8 cellular contexts compared by ENCODE assay signal in the genomic region with DNA sequence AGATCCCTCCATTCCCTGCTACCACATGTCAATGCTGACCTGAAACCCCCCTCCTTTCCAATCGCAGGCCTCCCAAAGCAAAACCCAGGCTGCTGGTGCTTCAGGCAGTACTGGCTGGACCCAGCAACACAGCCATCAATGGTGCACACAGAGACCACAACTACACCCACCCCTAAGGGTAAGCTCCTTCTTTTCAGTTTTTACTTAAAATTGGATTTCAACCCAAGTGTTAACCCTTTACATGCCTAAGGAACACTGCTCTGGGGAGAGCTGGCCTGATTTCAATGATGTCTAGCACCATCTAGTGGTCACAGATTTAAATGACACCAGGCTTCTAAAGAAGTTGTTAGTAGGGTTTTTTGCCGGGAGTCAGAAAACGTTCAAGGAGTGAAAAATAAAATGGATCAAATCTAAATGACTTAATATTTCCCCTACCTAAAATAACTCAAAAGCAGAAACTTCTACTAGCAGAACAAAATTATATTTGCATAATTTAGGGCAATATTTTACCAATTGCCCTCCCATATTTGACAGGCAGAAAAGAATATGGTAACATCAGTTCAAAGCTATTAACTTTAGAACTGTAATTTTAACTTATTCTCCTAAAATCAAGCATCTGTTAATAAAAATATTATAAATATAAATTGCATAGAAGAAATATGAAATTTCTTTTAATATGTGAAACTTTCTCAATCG.
DNase-seq lines count a peak whose midpoint lies in the region; ATAC-seq and TF ChIP-seq lines count a peak whose summit lies in the region.

No MANE protein-coding gene starts in this region.

- H3K36me3 ChIP-seq in iPS DF 6.9 (ENCODE audit: control insufficient read depth, insufficient read depth, low read length), result no peaks in the 10 kb centered on the region

- no peaks in the 10 kb centered on the region for H3K27me3 ChIP-seq in iPS DF 6.9 (ENCODE audit: control insufficient read depth, insufficient read depth, low read length)

- in situ Hi-C loops in astrocyte of the spinal cord (cut with HindIII; ENCODE audit: low sequenced_read_pairs), result no loop called here

- peak; percentile 50 for ATAC-seq in HG03159 (IDR thresholded peaks at IDR 0.05; ENCODE audit: unreplicated experiment)
- ATAC-seq in GM21367 (IDR thresholded peaks at IDR 0.05; ENCODE audit: unreplicated experiment), result no peak

- DNase-seq in NCI-H510A treated with DMSO at 0.1 percent for 48 hours (lab: John Stamatoyannopoulos, UW) (peak; percentile 66), NCI-H510A (lab: John Stamatoyannopoulos, UW) (no peak), NCI-H82 treated with DMSO at 0.1 percent for 48 hours (lab: John Stamatoyannopoulos, UW; ENCODE audit: unreplicated experiment) (peak; percentile 88), astrocyte of the spinal cord (ENCODE audit: low read depth, low spot score) (peak; percentile 55), iPS DF 6.9 (ENCODE audit: low read depth, low spot score) (peak; percentile 48), superior temporal gyrus (ENCODE audit: extremely low spot score) (peak; percentile 87)

- no peaks in the 10 kb centered on the region for H3K9me3 ChIP-seq in iPS DF 6.9 (ENCODE audit: control insufficient read depth, insufficient read depth, low read length)

- H3K4me3 ChIP-seq in astrocyte of the spinal cord (ENCODE audit: low read depth, low read length) (no peak overlapping the region), iPS DF 6.9 (ENCODE audit: low read length) (no peak overlapping the region)

- peak; percentile 72 for TF ChIP-seq CTCF in astrocyte of the spinal cord (IDR thresholded peaks at IDR 0.05; ENCODE audit: low read depth, low read length)

- no peaks in the 10 kb centered on the region; the same call in 1 of the 2 replicates for H3K4me1 ChIP-seq in iPS DF 6.9 (ENCODE audit: control insufficient read depth, insufficient read depth, low read length)

- H3K27ac ChIP-seq in iPS DF 6.9 (ENCODE audit: low read length), result no peak overlapping the region

- WGBS in iPS DF 6.9 (ENCODE audit: insufficient coverage, insufficient read length), result no CpG with 5 or more reads among the region's 4 CpGs
